In genomic region chr18:22253156-22253555, GRCh38 we compare ENCODE assay signal across 24 cellular contexts.
A peak's percentile ranks its signal among the peaks of the same experiment; 100 is the strongest.
DNase-seq lines count a peak whose midpoint lies in the region; ATAC-seq and TF ChIP-seq lines count a peak whose summit lies in the region.
"Had no signal": no experiment of that assay in that cellular context is flagged by ENCODE, and none has a peak within 500 bp of the region (broad histone marks: within the 10 kb centered on the region; RNA-seq: fewer than 3 reads in every experiment).

No MANE protein-coding gene starts in this region.

- H3K27ac ChIP-seq in heart right ventricle = peak overlapping the region in 8 of 10 donors; percentile 8 to 68 (median 47)
- H3K27ac ChIP-seq in esophagus squamous epithelium = peak overlapping the region in 3 of 4 donors; percentile 5 to 37 (median 35)
- peak overlapping the region in 1 of 2 donors; percentile 34 for H3K27ac ChIP-seq in coronary artery
- H3K27ac ChIP-seq: HL-60, RWPE1 had no signal

- no peak for TF ChIP-seq POLR2A in esophagus squamous epithelium (IDR thresholded peaks at IDR 0.05)

- ATAC-seq in heart right ventricle (peak in 1 of 8 donors; percentile 3), omental fat pad (ENCODE audit: low FRiP score) (peak; percentile 43), HG03520 (IDR thresholded peaks at IDR 0.05; ENCODE audit: unreplicated experiment) (no peak), HG03457 (IDR thresholded peaks at IDR 0.05; ENCODE audit: unreplicated experiment) (no peak)
- ATAC-seq: HepG2 had no signal

- H3K27me3 ChIP-seq in heart right ventricle (no peaks in the 10 kb centered on the region), esophagus squamous epithelium (peaks cover 0 to 6% (median 2%) of the 10 kb centered on the region in 4 donors)

- DNase-seq in heart right ventricle (no peak), cardiac septum (ENCODE audit: low spot score) (no peak), esophagus squamous epithelium (lab: John Stamatoyannopoulos, UW) (no peak), omental fat pad (ENCODE audit: low spot score) (no peak), coronary artery (ENCODE audit: low spot score) (no peak)
- DNase-seq: DMS79 treated with DMSO at 0.1 percent for 48 hours; H7; HFFc6; MM.1S; NCI-H1092 treated with DMSO at 0.1 percent for 48 hours; NCI-H2029 treated with DMSO at 0.1 percent for 48 hours; NCI-H2171; NCI-H345; NCI-H524; NCI-H774; NK-92 treated with Interleukin-12 subunit alpha and Interleukin-12 subunit beta, amount 100 ng/mL, for 24 hours; SHP77 treated with DMSO at 0.1 percent for 48 hours; SK-N-SH had no signal

- H3K9me3 ChIP-seq in heart right ventricle = no peaks in the 10 kb centered on the region
- no peaks in the 10 kb centered on the region for H3K9me3 ChIP-seq in esophagus squamous epithelium
- H3K9me3 ChIP-seq: SK-N-SH had no signal

- TF ChIP-seq CTCF in heart right ventricle (IDR thresholded peaks at IDR 0.05) (no peak), esophagus squamous epithelium (IDR thresholded peaks at IDR 0.05) (no peak), omental fat pad (IDR thresholded peaks at IDR 0.05) (no peak), coronary artery (IDR thresholded peaks at IDR 0.05) (no peak)

- no peak overlapping the region for H3K4me3 ChIP-seq in heart right ventricle
- H3K4me3 ChIP-seq in esophagus squamous epithelium = no peak overlapping the region
- no peak overlapping the region for H3K4me3 ChIP-seq in coronary artery
- H3K4me3 ChIP-seq: K562 had no signal

- WGBS in heart right ventricle, 2 donors = 66 to 72% methylated on average over 5 of the region's 5 CpGs
- 77 to 87% methylated on average over 5 of the region's 5 CpGs for WGBS in esophagus squamous epithelium, 2 donors

- intact Hi-C loops in heart right ventricle (cut with DNase I) = loop anchor here in 1 of 10 donors (5.0 kb wide), 1 partner anchor 36 kb away; no protein-coding TSS in a partner anchor
- intact Hi-C loops in cardiac septum (cut with DNase I) = no loop called here
- intact Hi-C loops in esophagus squamous epithelium (cut with DNase I) = no loop called here

- peaks cover 0 to 43% (median 10%) of the 10 kb centered on the region in 9 donors for H3K4me1 ChIP-seq in heart right ventricle
- H3K4me1 ChIP-seq in esophagus squamous epithelium = peaks cover 4 to 20% (median 10%) of the 10 kb centered on the region in 3 donors

- H3K36me3 ChIP-seq in heart right ventricle (no peaks in the 10 kb centered on the region), esophagus squamous epithelium (no peaks in the 10 kb centered on the region)
